In the genomic region with DNA sequence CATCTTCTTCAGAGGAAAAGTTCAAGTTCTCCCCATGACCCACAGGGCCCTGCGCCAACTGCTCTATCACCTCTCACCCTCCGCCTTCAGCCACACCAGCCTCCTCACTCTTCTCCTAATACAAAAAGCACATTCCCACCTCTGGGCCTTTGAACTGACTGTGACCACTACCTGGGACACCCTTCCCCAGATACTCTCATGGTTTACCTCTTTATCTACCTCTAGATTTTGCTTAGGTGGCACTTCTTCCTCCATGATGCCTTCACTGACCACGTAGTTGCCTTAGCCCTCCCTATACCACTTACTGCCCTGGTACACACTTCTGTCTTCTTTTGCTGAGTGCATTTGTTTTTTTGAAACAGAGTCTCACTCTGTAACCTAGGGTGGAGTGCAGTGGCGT, we compare ENCODE assay signal across 1 cellular context.
TF ChIP-seq lines count a peak whose summit lies in the region.

No MANE protein-coding gene starts in this region.

TF ChIP-seq in IMR-90, 13 proteins besides CTCF, POLR2A, EP300 and RAD21:
- TF ChIP-seq, protein P1, sequence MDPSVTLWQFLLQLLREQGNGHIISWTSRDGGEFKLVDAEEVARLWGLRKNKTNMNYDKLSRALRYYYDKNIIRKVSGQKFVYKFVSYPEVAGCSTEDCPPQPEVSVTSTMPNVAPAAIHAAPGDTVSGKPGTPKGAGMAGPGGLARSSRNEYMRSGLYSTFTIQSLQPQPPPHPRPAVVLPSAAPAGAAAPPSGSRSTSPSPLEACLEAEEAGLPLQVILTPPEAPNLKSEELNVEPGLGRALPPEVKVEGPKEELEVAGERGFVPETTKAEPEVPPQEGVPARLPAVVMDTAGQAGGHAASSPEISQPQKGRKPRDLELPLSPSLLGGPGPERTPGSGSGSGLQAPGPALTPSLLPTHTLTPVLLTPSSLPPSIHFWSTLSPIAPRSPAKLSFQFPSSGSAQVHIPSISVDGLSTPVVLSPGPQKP (IDR thresholded peaks at IDR 0.05; ENCODE audit: borderline replicate concordance, low read depth, low read length) = no peak
- TF ChIP-seq MAFK (IDR thresholded peaks at IDR 0.05; ENCODE audit: low read depth, low read length) = peak; percentile 56
